ENCODE assay signal across 8 cellular contexts in genomic region chr7:124929467-124930172, GRCh38. TPM values are rescaled to one million over a fixed set of nuclear protein-coding genes. Genes with fewer than 3 reads are reported as not detected.
DNase-seq lines count a peak whose midpoint lies in the region; ATAC-seq and TF ChIP-seq lines count a peak whose summit lies in the region.

TSS of gene POT1 (minus strand) at chr7:124929825. CDS start at chr7:124897173, 32,652 bp downstream.

- peak within 1 kb of the TSS; percentile 81 for H3K4me2 ChIP-seq in KMS-11

- no peak for TF ChIP-seq POLR2A in Peyer's patch (IDR thresholded peaks at IDR 0.05)

- TF ChIP-seq CTCF in KMS-11 (conservative IDR thresholded peaks at IDR 0.05; ENCODE audit: low read depth, low read length), result no peak
- no peak for TF ChIP-seq CTCF in Peyer's patch (IDR thresholded peaks at IDR 0.05)

- H3K27me3 ChIP-seq in KMS-11 (ENCODE audit: insufficient read depth, low read depth) (no peaks in the 10 kb centered on the region), Peyer's patch (no peaks in the 10 kb centered on the region), muscle layer of colon (ENCODE audit: control insufficient read depth in 1 of 2, insufficient read depth in 2 of 2, low read length in 2 of 2) (no peaks in the 10 kb centered on the region)

- peak within 1 kb of the TSS; percentile 75 for H3K4me3 ChIP-seq in KMS-11 (IDR thresholded peaks at IDR 0.05; ENCODE audit: insufficient read depth, low read depth, low read length)
- peak within 1 kb of the TSS; percentile 57 to 78 (median 59) for H3K4me3 ChIP-seq in Peyer's patch
- H3K4me3 ChIP-seq in muscle layer of colon (ENCODE audit: low read depth in 1 of 2, low read length in 2 of 2), result peak within 1 kb of the TSS; percentile 61 to 87

- H3K36me3 ChIP-seq in KMS-11 (ENCODE audit: insufficient read depth) (no peaks in the 10 kb centered on the region), Peyer's patch (no peaks in the 10 kb centered on the region), muscle layer of colon (ENCODE audit: insufficient read depth, low read length) (no peaks in the 10 kb centered on the region)

- DNase-seq in DMS53 treated with DMSO at 0.1 percent for 48 hours (lab: John Stamatoyannopoulos, UW; ENCODE audit: unreplicated experiment) (peak; percentile 99), Peyer's patch (peak; percentile 91 to 99 (median 98))
- peak; percentile 97 to 98 for DNase-seq in activated T-cell treated with anti-CD3 and anti-CD28 coated beads, Interleukin-2, amount 50 U/mL, for 48 hours
- DNase-seq in stimulated activated CD8-positive, alpha-beta memory T cell treated with anti-CD3 and anti-CD28 coated beads, Interleukin-7, amount 100 ng/mL, for 24 hours (ENCODE audit: low read depth), result peak; percentile 96

- peak within 1 kb of the TSS; percentile 80 for H3K27ac ChIP-seq in KMS-11
- peak within 1 kb of the TSS; percentile 67 to 86 (median 74) for H3K27ac ChIP-seq in Peyer's patch
- peak within 1 kb of the TSS; percentile 59 for H3K27ac ChIP-seq in muscle layer of colon (ENCODE audit: low read depth, low read length)

- ATAC-seq in GM21737 (IDR thresholded peaks at IDR 0.05; ENCODE audit: unreplicated experiment), result peak; percentile 100
- peak; percentile 100 for ATAC-seq in esophagus mucosa

- H4K20me1 ChIP-seq in KMS-11 (ENCODE audit: insufficient read depth), result no peaks in the 10 kb centered on the region

- H2AFZ ChIP-seq in KMS-11 (ENCODE audit: low read depth), result peak within 1 kb of the TSS; percentile 94

- H3K4me1 ChIP-seq in KMS-11 (ENCODE audit: low read depth, poor library complexity, severe bottlenecking) (peaks cover 25% of the 10 kb centered on the region), Peyer's patch (peaks cover 0 to 7% (median 4%) of the 10 kb centered on the region in 4 donors), muscle layer of colon (ENCODE audit: insufficient read depth, low read length) (peaks cover 15% of the 10 kb centered on the region)

- H3K9ac ChIP-seq in KMS-11 (peak within 1 kb of the TSS; percentile 78), muscle layer of colon (ENCODE audit: low read length) (peak within 1 kb of the TSS; percentile 88)

- peaks cover 32% of the 10 kb centered on the region for H3K79me2 ChIP-seq in KMS-11 (ENCODE audit: insufficient read depth, low read depth)

- no peaks in the 10 kb centered on the region for H3K9me3 ChIP-seq in Peyer's patch
- no peaks in the 10 kb centered on the region for H3K9me3 ChIP-seq in muscle layer of colon (ENCODE audit: low read length)

RNA-seq across cellular contexts. Expression of gene POT1, which starts in this region (rescaled TPM):
- total RNA-seq in Peyer's patch (10 to 100 TPM in 3 of 4 donors, 1 to 10 TPM in 1; 3.9 to 79.2 (median 12.1) TPM), esophagus mucosa (11.3 TPM)

Comparison
In these comparisons a context has a peak if more than half of its experiments do, and no peak if none do; other contexts are left out.
1. Peak in every context shown above with its lines: DNase-seq, ATAC-seq, H3K4me3 ChIP-seq and H3K27ac ChIP-seq.